In the genomic region with DNA sequence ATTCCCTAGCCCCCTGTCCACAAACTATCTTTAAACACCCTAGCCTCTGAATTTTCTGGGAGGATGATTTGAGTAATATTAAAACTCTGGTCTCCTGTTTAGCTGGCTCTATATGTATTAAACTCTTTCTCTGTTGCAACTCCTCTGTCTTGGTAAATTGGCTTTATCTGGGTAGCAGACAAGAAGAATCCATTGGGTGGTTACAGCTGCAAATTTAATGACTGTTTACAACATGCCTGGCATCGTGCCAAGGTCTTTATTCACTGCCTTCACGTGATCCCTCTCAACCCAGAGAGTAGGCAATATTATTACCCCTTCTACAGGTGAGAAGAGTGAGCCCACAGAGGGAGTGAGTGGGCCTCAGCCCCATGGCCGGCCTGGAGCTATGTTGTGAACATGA, we compare ENCODE assay signal across 20 cellular contexts. TPM values are rescaled to one million over a fixed set of nuclear protein-coding genes. Genes with fewer than 3 reads are reported as not detected.
"Had no signal": no experiment of that assay in that cellular context is flagged by ENCODE, and none has a peak within 500 bp of the region (broad histone marks: within the 10 kb centered on the region; RNA-seq: fewer than 3 reads in every experiment).

No MANE protein-coding gene starts in this region.

- ATAC-seq: activated CD8-positive, alpha-beta memory T cell treated with anti-CD3 and anti-CD28 coated beads, Interleukin-2, amount 10 ng/mL, durations not matched to agents 7 days and 5 days; effector memory CD8-positive, alpha-beta T cell; left colon; upper lobe of right lung had no signal

- H3K27ac ChIP-seq: esophagus squamous epithelium, upper lobe of right lung had no signal

- H3K4me1 ChIP-seq: esophagus squamous epithelium, upper lobe of right lung had no signal

- H3K9me3 ChIP-seq: upper lobe of right lung had no signal

- H3K4me3 ChIP-seq: esophagus squamous epithelium, upper lobe of right lung had no signal

- H3K36me3 ChIP-seq: esophagus squamous epithelium, upper lobe of right lung had no signal

- DNase-seq: activated CD4-positive, alpha-beta memory T cell treated with anti-CD3 and anti-CD28 coated beads, Interleukin-2, amount 10 ng/mL, durations not matched to agents 7 days and 5 days; activated CD4-positive, alpha-beta T cell treated with anti-CD3 and anti-CD28 coated beads for 48 hours; activated CD4-positive, CD25-positive, alpha-beta regulatory T cell; activated CD8-positive, alpha-beta memory T cell treated with anti-CD3 and anti-CD28 coated beads, Interleukin-2, amount 10 ng/mL, durations not matched to agents 7 days and 5 days; dermis blood vessel endothelial cell; effector memory CD8-positive, alpha-beta T cell; esophagus squamous epithelium; hypothalamus; islet precursor cell; left colon; nephron progenitor cell; nucleus accumbens; retina; stimulated activated CD4-positive, alpha-beta T cell treated with anti-CD3 and anti-CD28 coated beads, Interleukin-1b, Interleukin-23, amount 100 ng/mL, for 48 hours; stimulated activated CD8-positive, alpha-beta memory T cell treated with anti-CD3 and anti-CD28 coated beads, Interleukin-4, amount 100 ng/mL, for 48 hours; stimulated activated naive CD4-positive, alpha-beta T cell; upper lobe of right lung had no signal

RNA-seq across cellular contexts. Expression of a gene that starts 35.8 kb away (rescaled TPM):
- total RNA-seq: chondrocyte, dermis blood vessel endothelial cell, esophagus squamous epithelium, lung microvascular endothelial cell, myocyte had no signal
